ENCODE assay signal across 26 cellular contexts in genomic region chr1:30045304-30046090, GRCh38.
"Had no signal": no experiment of that assay in that cellular context is flagged by ENCODE, and none has a peak within 500 bp of the region (broad histone marks: within the 10 kb centered on the region; RNA-seq: fewer than 3 reads in every experiment).

No MANE protein-coding gene starts in this region.

- H3K27ac Mint-ChIP-seq: activated CD4-positive, alpha-beta T cell treated with anti-CD3 and anti-CD28 coated beads for 36 hours; activated T-helper 1 cell treated with anti-CD3 and anti-CD28 coated beads, Interleukin-12 subunit alpha, Interleukin-12 subunit beta, Interleukin-2, Interleukin-4 antibody, amounts not matched to agents 30 ng/mL and 10 ng/mL and 1 ng/mL, durations not matched to agents 14 hours and 24 hours and 36 hours; brain; mesothelial cell of epicardium; T-cell; T-helper 2 cell treated with Interferon-gamma antibody and Interleukin-4, amounts not matched to agents 5 μg/mL and 100 μg/mL, for 36 hours had no signal

- H3K36me3 ChIP-seq: left ventricle myocardium inferior, neutrophil, pancreas, right atrium auricular region, tibial nerve, uterus had no signal

- DNase-seq: activated CD4-positive, alpha-beta T cell treated with anti-CD3 and anti-CD28 coated beads for 36 hours; activated CD4-positive, alpha-beta T cell treated with anti-CD3 and anti-CD28 coated beads, Interleukin-2, amount 50 U/mL, for 4 hours; activated gamma-delta T cell; activated naive CD4-positive, alpha-beta T cell treated with anti-CD3 and anti-CD28 coated beads, Interleukin-2, amount 50 U/mL, for 16 hours; anterior cingulate cortex; caudate nucleus; dermis blood vessel endothelial cell; effector CD8-positive, alpha-beta T cell; foreskin keratinocyte; glutamatergic neuron; left ventricle myocardium inferior; natural killer cell; pancreas; psoas muscle; stimulated activated CD4-positive, alpha-beta T cell treated with anti-CD3 and anti-CD28 coated beads, Interleukin-1b, Interleukin-23, amount 100 ng/mL, for 48 hours; stimulated activated naive CD8-positive, alpha-beta T cell treated with anti-CD3 and anti-CD28 coated beads, Interleukin-15, amount 100 ng/mL, for 72 hours; uterus had no signal

- H3K36me3 Mint-ChIP-seq: brain, mesothelial cell of epicardium, natural killer cell, T-cell had no signal

- H2AFZ ChIP-seq: hepatocyte had no signal

- H3K9me3 Mint-ChIP-seq: mesothelial cell of epicardium; natural killer cell; T-helper 2 cell treated with Interferon-gamma antibody and Interleukin-4, amounts not matched to agents 5 μg/mL and 100 μg/mL, for 36 hours had no signal

- H3K4me3 Mint-ChIP-seq: activated CD4-positive, alpha-beta T cell treated with anti-CD3 and anti-CD28 coated beads for 36 hours; activated T-helper 1 cell treated with anti-CD3 and anti-CD28 coated beads, Interleukin-12 subunit alpha, Interleukin-12 subunit beta, Interleukin-2, Interleukin-4 antibody, amounts not matched to agents 30 ng/mL and 10 ng/mL and 1 ng/mL, durations not matched to agents 14 hours and 24 hours and 36 hours; brain; mesothelial cell of epicardium; stimulated activated naive CD8-positive, alpha-beta T cell treated with anti-CD3 and anti-CD28 coated beads, Interleukin-15, amount 100 ng/mL, for 72 hours; T-cell; T-helper 2 cell treated with Interferon-gamma antibody and Interleukin-4, amounts not matched to agents 5 μg/mL and 100 μg/mL, for 36 hours had no signal

- H3K27me3 ChIP-seq: hepatocyte, neutrophil, pancreas, right atrium auricular region, tibial nerve, uterus had no signal

- FAIRE-seq: pancreas had no signal

- ATAC-seq: activated CD4-positive, alpha-beta T cell treated with anti-CD3 and anti-CD28 coated beads for 36 hours; foreskin keratinocyte; natural killer cell; pancreas; psoas muscle; stimulated activated naive CD8-positive, alpha-beta T cell treated with anti-CD3 and anti-CD28 coated beads, Interleukin-15, amount 100 ng/mL, for 72 hours; T-cell had no signal

- H3K9me3 ChIP-seq: neutrophil, pancreas, psoas muscle, right atrium auricular region, uterus had no signal

- H3K79me2 ChIP-seq: hepatocyte had no signal

- H3K4me2 ChIP-seq: hepatocyte had no signal

- H3K27ac ChIP-seq: foreskin keratinocyte, hepatocyte, left ventricle myocardium inferior, neutrophil, pancreas, psoas muscle, right atrium auricular region, tibial nerve, uterus had no signal

- H3K4me1 ChIP-seq: foreskin keratinocyte, left ventricle myocardium inferior, pancreas, psoas muscle, right atrium auricular region, tibial nerve, uterus had no signal

- H3K4me1 Mint-ChIP-seq: activated CD4-positive, alpha-beta T cell treated with anti-CD3 and anti-CD28 coated beads for 36 hours; brain; mesothelial cell of epicardium; stimulated activated naive CD8-positive, alpha-beta T cell treated with anti-CD3 and anti-CD28 coated beads, Interleukin-15, amount 100 ng/mL, for 72 hours had no signal

- H3K4me3 ChIP-seq: hepatocyte, left ventricle myocardium inferior, pancreas, psoas muscle, right atrium auricular region, tibial nerve, uterus had no signal
